In genomic region chr10:104328636-104328915, GRCh38 we compare ENCODE assay signal across 8 cellular contexts. TPM values are rescaled to one million over a fixed set of nuclear protein-coding genes. Genes with fewer than 3 reads are reported as not detected.
DNase-seq lines count a peak whose midpoint lies in the region; ATAC-seq and TF ChIP-seq lines count a peak whose summit lies in the region.

No MANE protein-coding gene starts in this region.

- H3K9me3 Mint-ChIP-seq in CD4-positive, alpha-beta T cell, result no peaks in the 10 kb centered on the region

- peak overlapping the region; percentile 66 for H3K4me2 ChIP-seq in neural cell (ENCODE audit: low read length)

- H3K27me3 ChIP-seq in CD4-positive, alpha-beta T cell (ENCODE audit: control insufficient read depth, insufficient read depth, low read length), result no peaks in the 10 kb centered on the region
- H3K27me3 ChIP-seq in HUES64 (ENCODE audit: insufficient read depth, low read length) (no peaks in the 10 kb centered on the region), dorsolateral prefrontal cortex (no peaks in the 10 kb centered on the region), neural cell (ENCODE audit: insufficient read depth, low read depth, low read length) (peaks cover 6% of the 10 kb centered on the region)

- peak overlapping the region; percentile 71 for H2AFZ ChIP-seq in neural cell (ENCODE audit: low read depth, low read length)

- peak overlapping the region; percentile 88 for H3K27ac Mint-ChIP-seq in CD4-positive, alpha-beta T cell

- DNase-seq in CD4-positive, alpha-beta T cell, result no peak
- DNase-seq in dorsolateral prefrontal cortex (no peak), NCI-H82 (lab: John Stamatoyannopoulos, UW) (no peak), NCI-H510A (lab: John Stamatoyannopoulos, UW) (no peak), DMS79 treated with DMSO at 0.1 percent for 48 hours (lab: John Stamatoyannopoulos, UW) (no peak)

- TF ChIP-seq CTCF in CD4-positive, alpha-beta T cell (IDR thresholded peaks at IDR 0.05), result no peak
- no peak for TF ChIP-seq CTCF in dorsolateral prefrontal cortex (IDR thresholded peaks at IDR 0.05 in 54 of 56, conservative IDR thresholded peaks at IDR 0.05 in 2 of 56; ENCODE audit: low read depth in 1 of 56, partially characterized antibody in 56 of 56)
- TF ChIP-seq CTCF in neural cell (IDR thresholded peaks at IDR 0.05; ENCODE audit: poor library complexity, severe bottlenecking), result no peak

- no peaks in the 10 kb centered on the region for H3K9me3 ChIP-seq in CD4-positive, alpha-beta T cell (ENCODE audit: control insufficient read depth, low read length)
- H3K9me3 ChIP-seq in HUES64 (ENCODE audit: insufficient read depth, low read depth, low read length) (no peaks in the 10 kb centered on the region), neural cell (ENCODE audit: low read length) (no peaks in the 10 kb centered on the region)

- peaks cover 43% of the 10 kb centered on the region for H3K36me3 Mint-ChIP-seq in CD4-positive, alpha-beta T cell (ENCODE audit: low read depth)

- 4% methylated on average over 3 of the region's 3 CpGs for WGBS in HUES64

- peaks cover 100% of the 10 kb centered on the region for H3K4me1 Mint-ChIP-seq in CD4-positive, alpha-beta T cell (ENCODE audit: low read depth)

- no peaks in the 10 kb centered on the region for H4K20me1 ChIP-seq in neural cell (ENCODE audit: insufficient read depth)

- no peak for TF ChIP-seq EP300 in neural cell (conservative IDR thresholded peaks at IDR 0.05; ENCODE audit: poor library complexity, severe bottlenecking)

- H3K9ac ChIP-seq in HUES64 (ENCODE audit: low read depth, low read length) (peak overlapping the region; percentile 60), neural cell (ENCODE audit: low read length) (peak overlapping the region; percentile 73)

- intact Hi-C loops in CD4-positive, alpha-beta T cell (cut with DNase I, micrococcal nuclease), result loop anchor here in 1 of 2 experiments (2.0 kb wide), 1 partner anchor 20 kb away; no protein-coding TSS in a partner anchor
- intact Hi-C loops in dorsolateral prefrontal cortex (cut with DNase I), result loop anchor here in 1 of 2 donors (5.0 kb wide), 1 partner anchor 36 kb away; no protein-coding TSS in a partner anchor

- peaks cover 67% of the 10 kb centered on the region for H3K4me1 ChIP-seq in HUES64 (ENCODE audit: insufficient read depth, low read length)

- no peaks in the 10 kb centered on the region for H3K27me3 Mint-ChIP-seq in CD4-positive, alpha-beta T cell

- CTCF ChIA-PET in CD4-positive, alpha-beta T cell (lab: Charles Lee), result interaction anchor here (1.9 to 2.0 kb wide), 2 partner anchors 10 to 25 kb away, joined by 7 to 10 read pairs; partner anchors contain the start of genes CFAP58 and ITPRIP

- H3K4me3 ChIP-seq in HUES64 (ENCODE audit: low read length), result peak overlapping the region; percentile 39; the same call in 1 of the 2 replicates
- peak overlapping the region in 50 of 59 donors; percentile 3 to 54 (median 32) for H3K4me3 ChIP-seq in dorsolateral prefrontal cortex
- peak overlapping the region; percentile 64 for H3K4me3 ChIP-seq in neural cell (ENCODE audit: low read length)

- H3F3A ChIP-seq in neural cell (ENCODE audit: insufficient read depth, low read length, poor library complexity, severe bottlenecking), result no peaks in the 10 kb centered on the region

- H3K27ac ChIP-seq in CD4-positive, alpha-beta T cell (ENCODE audit: low read depth, low read length), result peak overlapping the region; percentile 75
- H3K27ac ChIP-seq in HUES64 (ENCODE audit: low read depth, low read length) (peak overlapping the region; percentile 80), dorsolateral prefrontal cortex (peak overlapping the region; percentile 44 to 98 (median 92)), neural cell (ENCODE audit: low read length) (peak overlapping the region; percentile 77)

- H3K9me2 ChIP-seq in neural cell (ENCODE audit: insufficient read depth, low read length), result no peaks in the 10 kb centered on the region

- no peak for ATAC-seq in CD4-positive, alpha-beta T cell (ENCODE audit: poor library complexity)
- no peak for ATAC-seq in HG03521 (IDR thresholded peaks at IDR 0.05; ENCODE audit: unreplicated experiment)

- H3K36me3 ChIP-seq in HUES64 (ENCODE audit: insufficient read depth, low read length) (no peaks in the 10 kb centered on the region), neural cell (ENCODE audit: insufficient read depth, low read length) (no peaks in the 10 kb centered on the region)

- POLR2A ChIA-PET in CD4-positive, alpha-beta T cell (lab: Charles Lee), result interaction anchor here (1.0 to 4.1 kb wide), 7 partner anchors 8 to 25 kb away, joined by 3 to 64 read pairs (median 4); partner anchors contain the start of genes CFAP58 and ITPRIP

- H3K4me3 Mint-ChIP-seq in CD4-positive, alpha-beta T cell, result peak overlapping the region; percentile 84

- TF ChIP-seq RAD21 in neural cell (conservative IDR thresholded peaks at IDR 0.05), result no peak

- peaks cover 19% of the 10 kb centered on the region for H3K79me2 ChIP-seq in neural cell (replicated peaks; ENCODE audit: insufficient read depth, low read length)

TF ChIP-seq in neural cell, 6 proteins besides CTCF, POLR2A, EP300 and RAD21:
- no peak for TF ChIP-seq TAF1 (IDR thresholded peaks at IDR 0.05; ENCODE audit: low read depth)
- no peak for TF ChIP-seq REST (IDR thresholded peaks at IDR 0.05; ENCODE audit: borderline replicate concordance)
- TF ChIP-seq EZH2 (IDR thresholded peaks at IDR 0.05; ENCODE audit: borderline replicate concordance, insufficient read depth, low read length, poor library complexity, severe bottlenecking), result no peak

RNA-seq across cellular contexts. Expression of gene ITPRIP, which starts 9.7 kb away (rescaled TPM):
- 100 to 1,000 TPM; 127 to 133 TPM for total RNA-seq in CD4-positive, alpha-beta T cell
- polyA plus RNA-seq in HUES64 (2013, experiment 1 of 2), result 13.1 TPM
- polyA plus RNA-seq in HUES64 (2013, experiment 2 of 2), result 11.5 TPM
- total RNA-seq in dorsolateral prefrontal cortex, result 10 to 100 TPM in 9 of 120 experiments, 1 to 10 TPM in 111; 2.7 to 14.6 (median 6.1) TPM
- 1.5 and 2.2 TPM in 2 replicates for polyA plus RNA-seq in neural cell
- 8.6 and 10.2 TPM in 2 replicates for polyA minus RNA-seq in neural cell

RNA-seq across cellular contexts. Expression of gene CFAP58, which starts 25.1 kb away (rescaled TPM):
- total RNA-seq in CD4-positive, alpha-beta T cell, result not detected
- polyA plus RNA-seq in HUES64 (2013, experiment 1 of 2), result 0.45 TPM
- polyA plus RNA-seq in HUES64 (2013, experiment 2 of 2), result 0.57 TPM
- 1 to 10 TPM in 35 of 120 experiments, under 1 TPM in 85; 0.20 to 3.7 (median 0.77) TPM for total RNA-seq in dorsolateral prefrontal cortex
- polyA plus RNA-seq in neural cell, result 0.10 TPM in 1 of 2 replicates, not detected in the other
- 0.23 and 0.49 TPM in 2 replicates for polyA minus RNA-seq in neural cell

RNA-seq across cellular contexts. Expression of gene GSTO2, which starts 59.6 kb away (rescaled TPM):
- total RNA-seq in CD4-positive, alpha-beta T cell, result 1 to 10 TPM in 1 of 2 experiments, under 1 TPM in 1; 0.77 to 1.2 TPM
- 3.7 TPM for polyA plus RNA-seq in HUES64 (2013, experiment 1 of 2)
- polyA plus RNA-seq in HUES64 (2013, experiment 2 of 2), result 6.6 TPM
- total RNA-seq in dorsolateral prefrontal cortex, result 10 to 100 TPM in 109 of 120 experiments, 1 to 10 TPM in 11; 7.2 to 31.4 (median 14.2) TPM
- 0.53 and 2.2 TPM in 2 replicates for polyA plus RNA-seq in neural cell
- 0.97 and 1.6 TPM in 2 replicates for polyA minus RNA-seq in neural cell

Comparison
In these comparisons a context has a peak if more than half of its experiments do, and no peak if none do; other contexts are left out.
1. RNA of gene ITPRIP, which starts 9.7 kb away (total RNA-seq): 127 to 133 TPM in CD4-positive, alpha-beta T cell; 2.7 to 14.6 TPM in dorsolateral prefrontal cortex; every median in the first group is over 4 times any median in the second.
2. Peak in every context shown above with its lines, with median percentiles within 50 percentile points of each other: H3K27ac ChIP-seq and H3K4me3 ChIP-seq.